ENCODE assay signal across 16 cellular contexts in the genomic region with DNA sequence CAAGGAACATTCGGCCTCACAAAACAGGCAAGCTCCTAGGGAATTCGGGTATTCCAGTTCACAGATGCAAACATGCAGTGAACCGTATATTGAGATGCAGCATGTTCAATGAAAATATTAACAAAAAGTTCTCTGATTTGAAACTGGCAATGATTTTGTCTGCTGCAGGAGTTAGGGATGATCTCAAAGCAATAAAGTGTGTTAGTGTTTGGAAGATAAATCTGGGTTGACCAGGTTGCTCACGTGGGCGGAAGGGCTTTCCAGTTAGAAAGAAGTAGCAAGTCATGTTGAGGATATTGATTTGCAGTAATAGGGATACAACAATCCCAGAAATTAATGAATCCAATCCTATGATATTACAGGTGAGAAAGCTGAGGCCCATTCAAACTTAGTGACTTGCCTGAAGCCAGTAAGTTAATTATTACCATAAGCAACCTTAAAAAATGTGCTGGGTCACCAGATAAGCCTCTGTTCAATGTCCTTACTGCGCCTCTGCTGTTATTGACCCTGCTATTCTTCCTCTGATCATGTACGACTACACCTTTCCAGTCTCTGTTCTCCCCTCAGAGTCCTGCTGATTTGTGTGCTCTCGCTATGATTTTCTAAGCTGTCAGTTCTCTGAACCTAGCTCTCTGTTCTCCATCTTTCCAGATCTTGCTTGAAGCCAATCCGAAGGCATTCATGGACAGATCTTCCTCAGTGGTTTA.
DNase-seq lines count a peak whose midpoint lies in the region; ATAC-seq and TF ChIP-seq lines count a peak whose summit lies in the region.
"Had no signal": no experiment of that assay in that cellular context is flagged by ENCODE, and none has a peak within 500 bp of the region (broad histone marks: within the 10 kb centered on the region; RNA-seq: fewer than 3 reads in every experiment).

No MANE protein-coding gene starts in this region.

- H3K36me3 ChIP-seq in endocrine pancreas (ENCODE audit: control insufficient read depth, insufficient read depth, low read length) = no peaks in the 10 kb centered on the region
- H3K36me3 ChIP-seq: Peyer's patch had no signal

- H3K9me3 Mint-ChIP-seq in type B pancreatic cell = no peaks in the 10 kb centered on the region
- no peaks in the 10 kb centered on the region for H3K9me3 Mint-ChIP-seq in activated T-helper 17 cell treated with anti-CD3 and anti-CD28 coated beads, Interleukin-2, amount 50 U/mL, for 72 hours
- H3K9me3 Mint-ChIP-seq: CD8-positive, alpha-beta memory T cell had no signal

- peak overlapping the region; percentile 13 for H3K4me3 Mint-ChIP-seq in type B pancreatic cell
- H3K4me3 Mint-ChIP-seq in activated T-helper 17 cell treated with anti-CD3 and anti-CD28 coated beads, Interleukin-2, amount 50 U/mL, for 72 hours = no peak overlapping the region
- H3K4me3 Mint-ChIP-seq: CD8-positive, alpha-beta memory T cell had no signal

- H3K36me3 Mint-ChIP-seq in type B pancreatic cell = no peaks in the 10 kb centered on the region
- H3K36me3 Mint-ChIP-seq in activated T-helper 17 cell treated with anti-CD3 and anti-CD28 coated beads, Interleukin-2, amount 50 U/mL, for 72 hours (ENCODE audit: low read depth) = no peaks in the 10 kb centered on the region
- H3K36me3 Mint-ChIP-seq: CD8-positive, alpha-beta memory T cell had no signal

- intact Hi-C loops in left colon (cut with DNase I, micrococcal nuclease) = no loop called here

- H3K4me1 ChIP-seq in endocrine pancreas (ENCODE audit: control insufficient read depth, insufficient read depth, low read length) = peaks cover 37% of the 10 kb centered on the region
- H3K4me1 ChIP-seq: Peyer's patch had no signal

- H3K27me3 Mint-ChIP-seq in type B pancreatic cell = no peaks in the 10 kb centered on the region
- H3K27me3 Mint-ChIP-seq in activated T-helper 17 cell treated with anti-CD3 and anti-CD28 coated beads, Interleukin-2, amount 50 U/mL, for 72 hours = no peaks in the 10 kb centered on the region
- H3K27me3 Mint-ChIP-seq: CD8-positive, alpha-beta memory T cell had no signal

- no peaks in the 10 kb centered on the region for H3K9me3 ChIP-seq in endocrine pancreas (ENCODE audit: control insufficient read depth, low read length)
- H3K9me3 ChIP-seq: Peyer's patch had no signal

- no peaks in the 10 kb centered on the region for H3K27me3 ChIP-seq in endocrine pancreas (ENCODE audit: control insufficient read depth, insufficient read depth, low read length)
- H3K27me3 ChIP-seq: Peyer's patch had no signal

- H3K9ac ChIP-seq in endocrine pancreas (ENCODE audit: control insufficient read depth, insufficient read depth, low read length) = no peak overlapping the region

- H3K4me1 Mint-ChIP-seq in type B pancreatic cell (ENCODE audit: unreplicated experiment) = peaks cover 12% of the 10 kb centered on the region
- H3K4me1 Mint-ChIP-seq in activated T-helper 17 cell treated with anti-CD3 and anti-CD28 coated beads, Interleukin-2, amount 50 U/mL, for 72 hours = no peaks in the 10 kb centered on the region
- H3K4me1 Mint-ChIP-seq: CD8-positive, alpha-beta memory T cell had no signal

- ATAC-seq in left colon = no peak
- no peak for ATAC-seq in activated T-helper 17 cell treated with anti-CD3 and anti-CD28 coated beads, Interleukin-2, amount 50 U/mL, for 72 hours (replicated peaks)

- peak overlapping the region; percentile 53 for H3K4me3 ChIP-seq in endocrine pancreas (ENCODE audit: control insufficient read depth, insufficient read depth, low read length)
- H3K4me3 ChIP-seq: Peyer's patch had no signal

- TF ChIP-seq CTCF in type B pancreatic cell (conservative IDR thresholded peaks at IDR 0.05) = no peak

- H3K27ac Mint-ChIP-seq in type B pancreatic cell = no peak overlapping the region
- no peak overlapping the region for H3K27ac Mint-ChIP-seq in activated T-helper 17 cell treated with anti-CD3 and anti-CD28 coated beads, Interleukin-2, amount 50 U/mL, for 72 hours
- H3K27ac Mint-ChIP-seq: CD8-positive, alpha-beta memory T cell had no signal

- DNase-seq in NCI-H146 (lab: John Stamatoyannopoulos, UW) (peak; percentile 67), mucosa of gallbladder (ENCODE audit: low spot score) (peak; percentile 21), type B pancreatic cell (ENCODE audit: extremely low spot score, unreplicated experiment) (no peak), left colon (no peak)
- no peak for DNase-seq in activated effector memory CD4-positive, alpha-beta T cell treated with Interleukin-2 at 50 U/mL for 16 hours
- DNase-seq: ACHN; C1 segment of cervical spinal cord; CD8-positive, alpha-beta memory T cell; DND-41; IMR-90; NCI-H1930; NCI-H345; NCI-H524 treated with DMSO at 0.1 percent for 48 hours; Peyer's patch had no signal

Comparison
In these comparisons a context has a peak if more than half of its experiments do, and no peak if none do; other contexts are left out.
1. DNase-seq: peak in NCI-H146 (single experiment) and mucosa of gallbladder (single experiment); none in type B pancreatic cell (single experiment), activated effector memory CD4-positive, alpha-beta T cell treated with Interleukin-2 at 50 U/mL for 16 hours (single experiment) and left colon (0 of 2).